In genomic region chr12:14803830-14804160, GRCh38 we compare ENCODE assay signal across 7 cellular contexts. TPM values are rescaled to one million over a fixed set of nuclear protein-coding genes. Genes with fewer than 3 reads are reported as not detected.
DNase-seq lines count a peak whose midpoint lies in the region; ATAC-seq and TF ChIP-seq lines count a peak whose summit lies in the region.

No MANE protein-coding gene starts in this region.

- peak overlapping the region; percentile 16 for H3K27ac ChIP-seq in iPS-18a (ENCODE audit: low read length)
- H3K27ac ChIP-seq in thyroid gland: peak overlapping the region; percentile 38 to 91 (median 88)

- H3K9me3 Mint-ChIP-seq in T-cell (no peaks in the 10 kb centered on the region), HFFc6 (no peaks in the 10 kb centered on the region)

- H3K27me3 ChIP-seq in iPS-18a (ENCODE audit: control insufficient read depth, insufficient read depth, low read length): no peaks in the 10 kb centered on the region
- no peaks in the 10 kb centered on the region for H3K27me3 ChIP-seq in thyroid gland

- H3K36me3 Mint-ChIP-seq in T-cell (peaks cover 14% of the 10 kb centered on the region), HFFc6 (ENCODE audit: low read depth) (peaks cover 10% of the 10 kb centered on the region)

- H3K4me3 Mint-ChIP-seq in T-cell (no peak overlapping the region), HFFc6 (no peak overlapping the region)

- peak overlapping the region; percentile 55 for H3K9ac ChIP-seq in iPS-18a (ENCODE audit: low read length)

- CTCF ChIA-PET in T-cell (lab: Charles Lee): interaction anchor here in 1 of 2 donors (0.6 to 9.8 kb wide), 12 partner anchors 10 to 438 kb away, joined by 3 to 122 read pairs (median 4); partner anchors contain the start of genes ATF7IP and RERG

- POLR2A ChIA-PET in T-cell (lab: Charles Lee): interaction anchor here (0.6 to 3.0 kb wide), 11 partner anchors 10 to 409 kb away, joined by 3 to 121 read pairs (median 10); partner anchors contain the start of gene ARHGDIB (in 1 of the 2)

- H3K27ac Mint-ChIP-seq in T-cell (no peak overlapping the region), HFFc6 (no peak overlapping the region)

- 0 to 1% methylated on average over 12 of the region's 12 CpGs for WGBS in thyroid gland, 2 donors

- no peak for TF ChIP-seq POLR2A in thyroid gland (IDR thresholded peaks at IDR 0.05)

- H3K36me3 ChIP-seq in iPS-18a (ENCODE audit: control insufficient read depth, low read depth, low read length) (peaks cover 8% of the 10 kb centered on the region), thyroid gland (peaks cover 3 to 9% of the 10 kb centered on the region in 2 donors)

- H3K9me3 ChIP-seq in iPS-18a (ENCODE audit: control insufficient read depth, low read depth, low read length) (no peaks in the 10 kb centered on the region), thyroid gland (no peaks in the 10 kb centered on the region)

- TF ChIP-seq CTCF in thyroid gland (IDR thresholded peaks at IDR 0.05) (no peak), HFFc6 (IDR thresholded peaks at IDR 0.05) (no peak)

- H3K27me3 Mint-ChIP-seq in T-cell: no peaks in the 10 kb centered on the region
- peaks cover 1% of the 10 kb centered on the region; the same call in 1 of the 2 replicates for H3K27me3 Mint-ChIP-seq in HFFc6 (ENCODE audit: insufficient read depth)

- H3K4me1 ChIP-seq in iPS-18a (ENCODE audit: control insufficient read depth, low read depth, low read length) (no peaks in the 10 kb centered on the region), thyroid gland (peaks cover 7 to 17% of the 10 kb centered on the region in 2 donors)

- DNase-seq in T-cell (no peak), thyroid gland (no peak), NCI-H2196 treated with DMSO at 0.1 percent for 48 hours (lab: John Stamatoyannopoulos, UW; ENCODE audit: unreplicated experiment) (no peak), HFFc6 (no peak)

- H3K4me3 ChIP-seq in iPS-18a (ENCODE audit: low read length) (peak overlapping the region; percentile 77), thyroid gland (replicated peaks in 1 of 3) (peak overlapping the region; percentile 26 to 97 (median 27))

- peaks cover 0 to 24% (median 17%) of the 10 kb centered on the region in 3 donors for H3K4me1 Mint-ChIP-seq in T-cell
- peaks cover 30% of the 10 kb centered on the region for H3K4me1 Mint-ChIP-seq in HFFc6 (ENCODE audit: low read depth)

- ATAC-seq in GM19328 (IDR thresholded peaks at IDR 0.05; ENCODE audit: unreplicated experiment) (peak; percentile 8), HG03060 (IDR thresholded peaks at IDR 0.05; ENCODE audit: low read depth, unreplicated experiment) (peak; percentile 4), T-cell (replicated peaks in 1 of 4) (peak; percentile 9 to 18 (median 12))

- intact Hi-C loops in thyroid gland (cut with DNase I): no loop called here

RNA-seq across cellular contexts. Expression of gene C12orf60, which starts 0.3 kb away (rescaled TPM):
- total RNA-seq in T-cell: 1 to 10 TPM in 2 of 5 donors, under 1 TPM in 2, not detected in 1; 0.50 to 1.4 (median 0.93) TPM
- 1 to 10 TPM in 1 of 4 donors, under 1 TPM in 3; 0.33 to 2.5 (median 0.73) TPM for total RNA-seq in thyroid gland
- total RNA-seq in HFFc6 (2021; fragmentation: NEBNext Ultra II Directional; extraction: Animal tissue kit (Norgen Biotek cat#: 25700)): under 1 TPM; 0.38 to 0.83 (median 0.64) TPM

RNA-seq across cellular contexts. Expression of gene WBP11, which starts 0.5 kb away (rescaled TPM):
- 100 to 1,000 TPM in 2 of 5 donors, 10 to 100 TPM in 3; 72.6 to 122 (median 80.6) TPM for total RNA-seq in T-cell
- 10 to 100 TPM; 23.3 to 34.7 (median 29.6) TPM for total RNA-seq in thyroid gland
- 10 to 100 TPM; 50.5 to 69.0 (median 60.8) TPM for total RNA-seq in HFFc6 (2021; fragmentation: NEBNext Ultra II Directional; extraction: Animal tissue kit (Norgen Biotek cat#: 25700))

RNA-seq across cellular contexts. Expression of gene SMCO3, which starts 10.2 kb away (rescaled TPM):
- not detected for total RNA-seq in T-cell
- 1 to 10 TPM in 1 of 4 donors, under 1 TPM in 2, not detected in 1; 0.83 to 1.3 (median 0.89) TPM for total RNA-seq in thyroid gland
- total RNA-seq in HFFc6 (2021; fragmentation: NEBNext Ultra II Directional; extraction: Animal tissue kit (Norgen Biotek cat#: 25700)): under 1 TPM; 0.07 to 0.26 (median 0.13) TPM

RNA-seq across cellular contexts. Expression of gene ART4, which starts 39.5 kb away (rescaled TPM):
- total RNA-seq in T-cell: not detected
- 10 to 100 TPM in 2 of 4 donors, 1 to 10 TPM in 2; 5.5 to 26.5 (median 10.8) TPM for total RNA-seq in thyroid gland
- not detected for total RNA-seq in HFFc6 (2021; fragmentation: NEBNext Ultra II Directional; extraction: Animal tissue kit (Norgen Biotek cat#: 25700))
